In genomic region chr19:16760990-16761389, GRCh38 we compare ENCODE assay signal across 25 cellular contexts. TPM values are rescaled to one million over a fixed set of nuclear protein-coding genes. Genes with fewer than 3 reads are reported as not detected.
A peak's percentile ranks its signal among the peaks of the same experiment; 100 is the strongest.
DNase-seq lines count a peak whose midpoint lies in the region; ATAC-seq lines count a peak whose summit lies in the region.
"Had no signal": no experiment of that assay in that cellular context is flagged by ENCODE, and none has a peak within 500 bp of the region (broad histone marks: within the 10 kb centered on the region; RNA-seq: fewer than 3 reads in every experiment).

No MANE protein-coding gene starts in this region.

- peaks cover 23% of the 10 kb centered on the region for H3K27me3 Mint-ChIP-seq in activated naive CD4-positive, alpha-beta T cell treated with anti-CD3 and anti-CD28 coated beads, Interleukin-2, amount 50 U/mL, for 24 hours
- peaks cover 31% of the 10 kb centered on the region for H3K27me3 Mint-ChIP-seq in activated naive CD4-positive, alpha-beta T cell treated with anti-CD3 and anti-CD28 coated beads for 36 hours (ENCODE audit: low read depth)
- H3K27me3 Mint-ChIP-seq in T-helper 17 cell, result peaks cover 50% of the 10 kb centered on the region
- H3K27me3 Mint-ChIP-seq in memory B cell, result peaks cover 16% of the 10 kb centered on the region

- no peaks in the 10 kb centered on the region for H3K4me1 Mint-ChIP-seq in activated naive CD4-positive, alpha-beta T cell treated with anti-CD3 and anti-CD28 coated beads, Interleukin-2, amount 50 U/mL, for 24 hours
- no peaks in the 10 kb centered on the region for H3K4me1 Mint-ChIP-seq in activated naive CD4-positive, alpha-beta T cell treated with anti-CD3 and anti-CD28 coated beads for 36 hours (ENCODE audit: low read depth)
- H3K4me1 Mint-ChIP-seq in T-helper 17 cell, result no peaks in the 10 kb centered on the region
- peaks cover 19% of the 10 kb centered on the region for H3K4me1 Mint-ChIP-seq in memory B cell
- H3K4me1 Mint-ChIP-seq: CD4-positive, CD25-positive, alpha-beta regulatory T cell; CD8-positive, alpha-beta memory T cell had no signal

- no peak overlapping the region for H3K4me3 Mint-ChIP-seq in activated naive CD4-positive, alpha-beta T cell treated with anti-CD3 and anti-CD28 coated beads, Interleukin-2, amount 50 U/mL, for 24 hours
- no peak overlapping the region for H3K4me3 Mint-ChIP-seq in activated naive CD4-positive, alpha-beta T cell treated with anti-CD3 and anti-CD28 coated beads for 36 hours
- no peak overlapping the region for H3K4me3 Mint-ChIP-seq in T-helper 17 cell
- no peak overlapping the region for H3K4me3 Mint-ChIP-seq in memory B cell
- H3K4me3 Mint-ChIP-seq: CD14-positive monocyte; CD4-positive, alpha-beta memory T cell; CD4-positive, CD25-positive, alpha-beta regulatory T cell; CD8-positive, alpha-beta memory T cell had no signal

- H3K27ac Mint-ChIP-seq in activated naive CD4-positive, alpha-beta T cell treated with anti-CD3 and anti-CD28 coated beads, Interleukin-2, amount 50 U/mL, for 24 hours, result peak overlapping the region; percentile 32
- no peak overlapping the region for H3K27ac Mint-ChIP-seq in activated naive CD4-positive, alpha-beta T cell treated with anti-CD3 and anti-CD28 coated beads for 36 hours
- H3K27ac Mint-ChIP-seq in T-helper 17 cell (peak overlapping the region; percentile 1), memory B cell (peak overlapping the region; percentile 9)
- H3K27ac Mint-ChIP-seq: CD4-positive, alpha-beta memory T cell; CD4-positive, CD25-positive, alpha-beta regulatory T cell; CD8-positive, alpha-beta memory T cell had no signal

- intact Hi-C loops in activated naive CD4-positive, alpha-beta T cell treated with anti-CD3 and anti-CD28 coated beads for 36 hours (cut with micrococcal nuclease), result no loop called here

- H3K9me3 ChIP-seq in T-helper 17 cell (ENCODE audit: control insufficient read depth, low read length, poor library complexity, severe bottlenecking), result no peaks in the 10 kb centered on the region
- H3K9me3 ChIP-seq: A549, BE2C had no signal

- H3K9me3 Mint-ChIP-seq in activated naive CD4-positive, alpha-beta T cell treated with anti-CD3 and anti-CD28 coated beads, Interleukin-2, amount 50 U/mL, for 24 hours, result no peaks in the 10 kb centered on the region
- H3K9me3 Mint-ChIP-seq in activated naive CD4-positive, alpha-beta T cell treated with anti-CD3 and anti-CD28 coated beads for 36 hours, result no peaks in the 10 kb centered on the region
- H3K9me3 Mint-ChIP-seq in memory B cell, result peaks cover 1% of the 10 kb centered on the region
- H3K9me3 Mint-ChIP-seq: CD4-positive, alpha-beta memory T cell had no signal

- no peak for DNase-seq in activated naive CD4-positive, alpha-beta T cell treated with anti-CD3 and anti-CD28 coated beads for 36 hours
- DNase-seq in T-helper 17 cell, result no peak
- no peak for DNase-seq in memory B cell (ENCODE audit: low spot score in 2 of 2)
- DNase-seq in activated T-cell treated with anti-CD3 and anti-CD28 coated beads, Interleukin-2, amount 50 U/mL, for 1 hour, result no peak
- DNase-seq: AML-193; BE2C; C1 segment of cervical spinal cord; CD4-positive, alpha-beta memory T cell; CD4-positive, CD25-positive, alpha-beta regulatory T cell; CD8-positive, alpha-beta memory T cell; COR-L47; DMS 273 treated with DMSO at 0.1 percent for 48 hours; DMS153; DMS53; DMS79; DND-41; EL; GDM1 had no signal

- no peaks in the 10 kb centered on the region for H3K36me3 Mint-ChIP-seq in activated naive CD4-positive, alpha-beta T cell treated with anti-CD3 and anti-CD28 coated beads, Interleukin-2, amount 50 U/mL, for 24 hours
- H3K36me3 Mint-ChIP-seq in activated naive CD4-positive, alpha-beta T cell treated with anti-CD3 and anti-CD28 coated beads for 36 hours (ENCODE audit: low read depth), result no peaks in the 10 kb centered on the region
- H3K36me3 Mint-ChIP-seq in T-helper 17 cell (ENCODE audit: low read depth) (peaks cover 13% of the 10 kb centered on the region), memory B cell (no peaks in the 10 kb centered on the region)
- H3K36me3 Mint-ChIP-seq: CD14-positive monocyte; CD4-positive, alpha-beta memory T cell; CD4-positive, CD25-positive, alpha-beta regulatory T cell; CD8-positive, alpha-beta memory T cell had no signal

- CTCF ChIA-PET in activated naive CD4-positive, alpha-beta T cell treated with anti-CD3 and anti-CD28 coated beads for 36 hours (lab: Charles Lee), result interaction anchor here (0.7 kb wide), 1 partner anchor 11 kb away, joined by 3 read pairs; no protein-coding TSS in a partner anchor

- ATAC-seq in T-helper 17 cell (no peak), memory B cell (ENCODE audit: low read depth) (no peak), GM18870 (IDR thresholded peaks at IDR 0.05; ENCODE audit: unreplicated experiment) (no peak)
- ATAC-seq: A549, GM12878 had no signal

RNA-seq across cellular contexts. Expression of gene NWD1, which starts 41.3 kb away (rescaled TPM):
- total RNA-seq in activated naive CD4-positive, alpha-beta T cell treated with anti-CD3 and anti-CD28 coated beads for 36 hours, result not detected
- total RNA-seq in T-helper 17 cell, result under 1 TPM in 1 of 2 donors, not detected in 1; 0.03 TPM
- total RNA-seq: CD4-positive, alpha-beta memory T cell; CD4-positive, CD25-positive, alpha-beta regulatory T cell; CD8-positive, alpha-beta memory T cell; Daoy; G401 had no signal
